In genomic region chr15:36529296-36530011, GRCh38 we compare ENCODE assay signal across 14 cellular contexts. TPM values are rescaled to one million over a fixed set of nuclear protein-coding genes. Genes with fewer than 3 reads are reported as not detected.
A peak's percentile ranks its signal among the peaks of the same experiment; 100 is the strongest.
DNase-seq lines count a peak whose midpoint lies in the region; ATAC-seq and TF ChIP-seq lines count a peak whose summit lies in the region.
"Had no signal": no experiment of that assay in that cellular context is flagged by ENCODE, and none has a peak within 500 bp of the region (broad histone marks: within the 10 kb centered on the region; RNA-seq: fewer than 3 reads in every experiment).

No MANE protein-coding gene starts in this region.

- H3K4me1 ChIP-seq in adrenal gland (replicated peaks in 1 of 2): no peaks in the 10 kb centered on the region
- H3K4me1 ChIP-seq: SJSA1, upper lobe of right lung had no signal

- H3K36me3 ChIP-seq in adrenal gland (replicated peaks in 1 of 2): no peaks in the 10 kb centered on the region
- H3K36me3 ChIP-seq: SJSA1, upper lobe of right lung had no signal

- no peaks in the 10 kb centered on the region for H3K27me3 ChIP-seq in adrenal gland
- H3K27me3 ChIP-seq: SJSA1, upper lobe of right lung had no signal

- H3K9me3 ChIP-seq in adrenal gland (replicated peaks in 1 of 3): no peaks in the 10 kb centered on the region
- H3K9me3 ChIP-seq: SJSA1, upper lobe of right lung had no signal

- WGBS in adrenal gland, 4 donors: 81 to 88% (median 84%) methylated on average over 7 of the region's 7 CpGs

- no peak overlapping the region for H3K4me3 ChIP-seq in adrenal gland
- H3K4me3 ChIP-seq: SJSA1, upper lobe of right lung had no signal

- intact Hi-C loops in adrenal gland (cut with DNase I): no loop called here

- TF ChIP-seq POLR2A in adrenal gland (IDR thresholded peaks at IDR 0.05): no peak

- DNase-seq in Daoy (ENCODE audit: low read depth) (peak; percentile 13), MV-4-11 (lab: John Stamatoyannopoulos, UW) (peak; percentile 5), ACHN (no peak), amygdala (lab: John Stamatoyannopoulos, UW) (no peak), RKO (ENCODE audit: low spot score) (no peak), adrenal gland (no peak)
- DNase-seq: activated CD8-positive, alpha-beta memory T cell treated with anti-CD3 and anti-CD28 coated beads, Interleukin-2, amount 50 U/mL, for 4 hours; NCI-H146; NCI-H526; retina; upper lobe of right lung had no signal

- TF ChIP-seq CTCF in adrenal gland (IDR thresholded peaks at IDR 0.05): no peak

- in situ Hi-C loops in ACHN (cut with HindIII; ENCODE audit: low pct_ligation_motif_present, low pct_unique_long_range_greater_than_20kb, low sequenced_read_pairs): no loop called here

- H3K27ac ChIP-seq in adrenal gland: no peak overlapping the region
- H3K27ac ChIP-seq: SJSA1, upper lobe of right lung had no signal

- peak; percentile 91 for ATAC-seq in GM18870 (IDR thresholded peaks at IDR 0.05; ENCODE audit: unreplicated experiment)
- ATAC-seq in HG02623 (IDR thresholded peaks at IDR 0.05; ENCODE audit: unreplicated experiment): peak; percentile 70
- ATAC-seq: upper lobe of right lung had no signal

RNA-seq across cellular contexts. Expression of gene CDIN1, which starts 50.0 kb away (rescaled TPM):
- total RNA-seq in Daoy (2014; rRNA removed; shearing (Covaris generic)): 16.2 and 20.5 TPM in 2 replicates
- total RNA-seq in adrenal gland: 10 to 100 TPM; 13.6 to 38.7 (median 14.5) TPM
- polyA plus RNA-seq in adrenal gland: 1 to 10 TPM; 6.8 to 8.4 (median 8.1) TPM

Comparison
In these comparisons a context has a peak if more than half of its experiments do, and no peak if none do; other contexts are left out.
1. DNase-seq: peak in Daoy (single experiment) and MV-4-11 (single experiment); none in ACHN (single experiment), amygdala (0 of 56), RKO (single experiment) and adrenal gland (0 of 7).